Comparison of ENCODE assay signal across 1 cellular context in genomic region chr22:50151571-50152537, GRCh38.
TF ChIP-seq lines count a peak whose summit lies in the region.

No MANE protein-coding gene starts in this region.

TF ChIP-seq in H1, 55 proteins besides CTCF, POLR2A, EP300 and RAD21:
- peak; percentile 57; the same call in 1 of the 2 replicates for TF ChIP-seq GABPA (IDR thresholded peaks at IDR 0.05; ENCODE audit: borderline replicate concordance, insufficient read depth, low read length)
- TF ChIP-seq TAF7 (optimal IDR thresholded peaks at IDR 0.05; ENCODE audit: borderline replicate concordance, low read depth, low read length) = no peak
- TF ChIP-seq, protein P1, sequence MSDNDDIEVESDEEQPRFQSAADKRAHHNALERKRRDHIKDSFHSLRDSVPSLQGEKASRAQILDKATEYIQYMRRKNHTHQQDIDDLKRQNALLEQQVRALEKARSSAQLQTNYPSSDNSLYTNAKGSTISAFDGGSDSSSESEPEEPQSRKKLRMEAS (IDR thresholded peaks at IDR 0.05) = no peak
- no peak for TF ChIP-seq CBX8 (IDR thresholded peaks at IDR 0.05; ENCODE audit: borderline replicate concordance, low read depth, low read length)
- no peak for TF ChIP-seq HDAC6 (IDR thresholded peaks at IDR 0.05; ENCODE audit: low read depth, low read length)
- TF ChIP-seq, protein P2, sequence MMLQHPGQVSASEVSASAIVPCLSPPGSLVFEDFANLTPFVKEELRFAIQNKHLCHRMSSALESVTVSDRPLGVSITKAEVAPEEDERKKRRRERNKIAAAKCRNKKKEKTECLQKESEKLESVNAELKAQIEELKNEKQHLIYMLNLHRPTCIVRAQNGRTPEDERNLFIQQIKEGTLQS (IDR thresholded peaks at IDR 0.05; ENCODE audit: insufficient read depth, low read depth, low read length) = no peak
- TF ChIP-seq YY1 (IDR thresholded peaks at IDR 0.05; ENCODE audit: low read depth, low read length) = peak; percentile 64; the same call in 1 of the 2 replicates
- TF ChIP-seq KDM1A (IDR thresholded peaks at IDR 0.05; ENCODE audit: borderline replicate concordance, low read length) = no peak
- no peak for TF ChIP-seq JUND (IDR thresholded peaks at IDR 0.05; ENCODE audit: low read length)
- no peak for TF ChIP-seq USF2 (IDR thresholded peaks at IDR 0.05; ENCODE audit: low read length)
- no peak for TF ChIP-seq BACH1 (IDR thresholded peaks at IDR 0.05; ENCODE audit: low read length)
- no peak for TF ChIP-seq RFX5 (IDR thresholded peaks at IDR 0.05; ENCODE audit: borderline replicate concordance, low read depth, low read length)
- TF ChIP-seq GTF2F1 (IDR thresholded peaks at IDR 0.05; ENCODE audit: borderline replicate concordance, low read depth, low read length) = no peak
- no peak for TF ChIP-seq POU5F1 (IDR thresholded peaks at IDR 0.05; ENCODE audit: low read depth, low read length)
- TF ChIP-seq SIN3A (conservative IDR thresholded peaks at IDR 0.05 in 1 of 2, IDR thresholded peaks at IDR 0.05 in 1 of 2; ENCODE audit: low read depth in 1 of 2, low read length in 2 of 2) = no peak
